In genomic region chr11:110447897-110448522, GRCh38 we compare ENCODE assay signal across 8 cellular contexts. TPM values are rescaled to one million over a fixed set of nuclear protein-coding genes. Genes with fewer than 3 reads are reported as not detected.
A peak's percentile ranks its signal among the peaks of the same experiment; 100 is the strongest.
DNase-seq lines count a peak whose midpoint lies in the region; ATAC-seq and TF ChIP-seq lines count a peak whose summit lies in the region.

No MANE protein-coding gene starts in this region.

- POLR2A ChIA-PET in OCI-LY7 (lab: Charles Lee), result interaction anchor here (0.9 kb wide), 1 partner anchor 8 kb away, joined by 7 read pairs; no protein-coding TSS in a partner anchor

- H2AFZ ChIP-seq in OCI-LY7 (ENCODE audit: low read length), result no peak overlapping the region

- WGBS in heart left ventricle, 4 donors, result 70 to 76% (median 73%) methylated on average over 5 of the region's 5 CpGs

- H3K36me3 ChIP-seq in heart left ventricle (peaks cover 0 to 9% (median 0%) of the 10 kb centered on the region in 9 donors), OCI-LY7 (ENCODE audit: insufficient read depth, low read length) (peaks cover 46% of the 10 kb centered on the region), upper lobe of right lung (peaks cover 1% of the 10 kb centered on the region)

- H3K4me1 ChIP-seq in heart left ventricle (peaks cover 0 to 13% (median 0%) of the 10 kb centered on the region in 12 donors), OCI-LY7 (ENCODE audit: insufficient read depth, low read length, poor library complexity, severe bottlenecking) (no peaks in the 10 kb centered on the region), foreskin keratinocyte (no peaks in the 10 kb centered on the region), upper lobe of right lung (no peaks in the 10 kb centered on the region)

- peaks cover 23% of the 10 kb centered on the region; the same call in 1 of the 2 replicates for H3K79me2 ChIP-seq in OCI-LY7 (ENCODE audit: insufficient read depth, low read depth, low read length)

- no peaks in the 10 kb centered on the region for H3K27me3 ChIP-seq in heart left ventricle
- no peaks in the 10 kb centered on the region for H3K27me3 ChIP-seq in foreskin keratinocyte
- H3K27me3 ChIP-seq in upper lobe of right lung, result no peaks in the 10 kb centered on the region

- no TSS peak for BruUV-seq in OCI-LY7 (replicated peaks; lab: Mats Ljungman, UMichigan)

- peak; percentile 12 to 55 (median 28) for TF ChIP-seq CTCF in heart left ventricle (IDR thresholded peaks at IDR 0.05)
- TF ChIP-seq CTCF in OCI-LY7 (conservative IDR thresholded peaks at IDR 0.05; ENCODE audit: low read length), result peak; percentile 93
- TF ChIP-seq CTCF in foreskin keratinocyte (conservative IDR thresholded peaks at IDR 0.05), result peak; percentile 76
- peak; percentile 36 for TF ChIP-seq CTCF in upper lobe of right lung (IDR thresholded peaks at IDR 0.05)

- ATAC-seq in heart left ventricle, result no peak
- no peak for ATAC-seq in left cardiac atrium
- peak; percentile 60 for ATAC-seq in foreskin keratinocyte
- no peak for ATAC-seq in upper lobe of right lung
- no peak for ATAC-seq in HG02981 (IDR thresholded peaks at IDR 0.05; ENCODE audit: unreplicated experiment)

- H4K20me1 ChIP-seq in OCI-LY7 (ENCODE audit: insufficient read depth, low read length), result no peaks in the 10 kb centered on the region; the same call in 1 of the 2 replicates

- no peak for TF ChIP-seq POLR2A in heart left ventricle (IDR thresholded peaks at IDR 0.05)

- no peak for DNase-seq in heart left ventricle
- DNase-seq in left cardiac atrium, result no peak
- peak; percentile 35 for DNase-seq in OCI-LY7 (ENCODE audit: low spot score)
- DNase-seq in foreskin keratinocyte, result no peak
- DNase-seq in upper lobe of right lung, result no peak
- no peak for DNase-seq in stimulated activated CD4-positive, alpha-beta T cell treated with anti-CD3 and anti-CD28 coated beads, Interleukin-12 subunit alpha, Interleukin-12 subunit beta, amount 100 ng/mL, for 4 hours
- no peak for DNase-seq in posterior vena cava (ENCODE audit: low spot score)

- H3K9me3 ChIP-seq in heart left ventricle (no peaks in the 10 kb centered on the region), OCI-LY7 (ENCODE audit: low read length) (no peaks in the 10 kb centered on the region), upper lobe of right lung (no peaks in the 10 kb centered on the region)

- intact Hi-C loops in heart left ventricle (cut with DNase I), result loop anchor here in 3 of 10 donors (5.0 to 10.0 kb wide), 3 partner anchors 784 to 989 kb away; no protein-coding TSS in a partner anchor
- intact Hi-C loops in left cardiac atrium (cut with DNase I), result no loop called here
- intact Hi-C loops in OCI-LY7 (cut with micrococcal nuclease; ENCODE audit: unreplicated experiment), result loop anchor here (1.0 kb wide), 1 partner anchor 782 kb away; no protein-coding TSS in a partner anchor
- intact Hi-C loops in upper lobe of right lung (cut with DNase I), result no loop called here
- intact Hi-C loops in posterior vena cava (cut with DNase I), result no loop called here

- no peaks in the 10 kb centered on the region for H3K9me2 ChIP-seq in OCI-LY7 (ENCODE audit: insufficient read depth, low read length)

- no peak overlapping the region for H3K4me3 ChIP-seq in heart left ventricle
- no peak overlapping the region for H3K4me3 ChIP-seq in OCI-LY7 (ENCODE audit: low read depth, low read length, poor library complexity, severe bottlenecking)
- no peak overlapping the region for H3K4me3 ChIP-seq in upper lobe of right lung

- CTCF ChIA-PET in OCI-LY7 (lab: Charles Lee; ENCODE audit: unreplicated experiment), result interaction anchor here (1.4 kb wide), 1 partner anchor 17 kb away, joined by 4 read pairs; no protein-coding TSS in a partner anchor

- no peak overlapping the region for H3K4me2 ChIP-seq in OCI-LY7 (ENCODE audit: low read length)

- H3K27ac ChIP-seq in heart left ventricle, result no peak overlapping the region
- no peak overlapping the region for H3K27ac ChIP-seq in OCI-LY7 (ENCODE audit: low read depth, low read length, poor library complexity, severe bottlenecking)
- no peak overlapping the region for H3K27ac ChIP-seq in foreskin keratinocyte
- no peak overlapping the region for H3K27ac ChIP-seq in upper lobe of right lung

RNA-seq across cellular contexts. Expression of gene FDX1, which starts 18.3 kb away (rescaled TPM):
- total RNA-seq in heart left ventricle, result 10 to 100 TPM; 15.2 to 28.5 (median 22.5) TPM
- polyA plus RNA-seq in heart left ventricle, result 10 to 100 TPM; 12.3 to 20.3 TPM
- 10 to 100 TPM; 11.8 to 16.2 TPM for total RNA-seq in left cardiac atrium
- 13.3 and 14.3 TPM in 2 replicates for total RNA-seq in OCI-LY7 (2014; rRNA removed; shearing (Covaris generic))
- total RNA-seq in OCI-LY7 (2022), result 15.6 and 15.9 TPM in 2 replicates
- total RNA-seq in foreskin keratinocyte, result 10.6 and 11.0 TPM in 2 replicates
- 8.7 and 10.0 TPM in 2 replicates for polyA plus RNA-seq in foreskin keratinocyte
- total RNA-seq in upper lobe of right lung, result 21.6 TPM
- total RNA-seq in posterior vena cava, result 10 to 100 TPM in 1 of 2 donors, 1 to 10 TPM in 1; 9.7 to 12.4 TPM

Comparison
In these comparisons a context has a peak if more than half of its experiments do, and no peak if none do; other contexts are left out.
1. CTCF ChIP-seq: peak in every context shown above with its lines; median percentile 93 in OCI-LY7; 76 in foreskin keratinocyte; 36 in upper lobe of right lung; 28 in heart left ventricle.